ENCODE assay signal across 18 cellular contexts in genomic region chr2:45882707-45883106, GRCh38.
DNase-seq lines count a peak whose midpoint lies in the region; ATAC-seq and TF ChIP-seq lines count a peak whose summit lies in the region.
"Had no signal": no experiment of that assay in that cellular context is flagged by ENCODE, and none has a peak within 500 bp of the region (broad histone marks: within the 10 kb centered on the region; RNA-seq: fewer than 3 reads in every experiment).

No MANE protein-coding gene starts in this region.

- POLR2A ChIA-PET in GM10248 (lab: Yijun Ruan, JAX), result no interaction called here

- peak overlapping the region; percentile 61 to 88 (median 80) for H3K27ac ChIP-seq in sigmoid colon
- H3K27ac ChIP-seq: upper lobe of left lung had no signal

- TF ChIP-seq POLR2A in sigmoid colon (IDR thresholded peaks at IDR 0.05), result no peak

- DNase-seq in G401 (ENCODE audit: low spot score) (peak; percentile 78), adipocyte (ENCODE audit: low read depth) (no peak), left cardiac atrium (peak; percentile 62), sigmoid colon (peak; percentile 95), GM10248 (ENCODE audit: extremely low spot score) (no peak), HAP-1 (ENCODE audit: low spot score in 2 of 2) (no peak), NCI-H1694 (lab: John Stamatoyannopoulos, UW) (no peak)
- DNase-seq: activated CD8-positive, alpha-beta memory T cell treated with anti-CD3 and anti-CD28 coated beads, Interleukin-2, amount 50 U/mL, for 4 hours; activated naive CD4-positive, alpha-beta T cell treated with anti-CD3 and anti-CD28 coated beads, Interleukin-2, amount 10 ng/mL, durations not matched to agents 7 days and 5 days; central memory CD4-positive, alpha-beta T cell; DMS79 treated with DMSO at 0.1 percent for 48 hours; IMR-90; NCI-H1048; NCI-H510A; upper lobe of left lung had no signal

- H3K9me3 ChIP-seq in adipocyte (ENCODE audit: control insufficient read depth, low read length), result no peaks in the 10 kb centered on the region
- no peaks in the 10 kb centered on the region for H3K9me3 ChIP-seq in sigmoid colon
- no peaks in the 10 kb centered on the region for H3K9me3 ChIP-seq in HAP-1
- H3K9me3 ChIP-seq: upper lobe of left lung had no signal

- in situ Hi-C loops in G401 (cut with HindIII; ENCODE audit: low sequenced_read_pairs) (no loop called here), HAP-1 (cut with MboI; ENCODE audit: low sequenced_read_pairs) (no loop called here)

- peak; percentile 24 to 84 (median 70) for TF ChIP-seq EP300 in sigmoid colon (IDR thresholded peaks at IDR 0.05)

- H3K36me3 ChIP-seq in adipocyte (ENCODE audit: control insufficient read depth, insufficient read depth, low read length, severe bottlenecking) (no peaks in the 10 kb centered on the region), sigmoid colon (no peaks in the 10 kb centered on the region), HAP-1 (replicated peaks) (no peaks in the 10 kb centered on the region)
- H3K36me3 ChIP-seq: upper lobe of left lung had no signal

- CTCF ChIA-PET in GM10248 (lab: Yijun Ruan, JAX), result interaction anchor here (0.9 to 1.4 kb wide), 5 partner anchors 20 to 52 kb away, joined by 3 to 7 read pairs (median 3); no protein-coding TSS in a partner anchor

- intact Hi-C loops in left cardiac atrium (cut with DNase I) (no loop called here), sigmoid colon (cut with DNase I) (loop anchor here (5.0 kb wide), 1 partner anchor 115 kb away; no protein-coding TSS in a partner anchor)

- WGBS in sigmoid colon, 2 donors, result 79 to 87% methylated on average over 12 of the region's 12 CpGs

- H3K4me1 ChIP-seq in adipocyte (ENCODE audit: control insufficient read depth, insufficient read depth, low read length) (peaks cover 48% of the 10 kb centered on the region), sigmoid colon (peaks cover 0 to 84% (median 82%) of the 10 kb centered on the region in 4 donors), HAP-1 (no peaks in the 10 kb centered on the region)

- peak overlapping the region; percentile 40 for H3K4me3 ChIP-seq in adipocyte (ENCODE audit: low read length)
- no peak overlapping the region for H3K4me3 ChIP-seq in sigmoid colon
- H3K4me3 ChIP-seq in HAP-1, result no peak overlapping the region
- H3K4me3 ChIP-seq: lung, upper lobe of left lung had no signal

- H3K9ac ChIP-seq in adipocyte (ENCODE audit: low read length), result no peak overlapping the region

- TF ChIP-seq CTCF in sigmoid colon (IDR thresholded peaks at IDR 0.05) (no peak), GM10248 (IDR thresholded peaks at IDR 0.05; ENCODE audit: control extremely low read depth, extremely low read depth, low read depth, missing control alignments) (no peak)

- H3K27me3 ChIP-seq in adipocyte (replicated peaks; ENCODE audit: control insufficient read depth, insufficient read depth, low read length) (no peaks in the 10 kb centered on the region), sigmoid colon (no peaks in the 10 kb centered on the region), HAP-1 (ENCODE audit: low read depth) (no peaks in the 10 kb centered on the region)
- H3K27me3 ChIP-seq: upper lobe of left lung had no signal

- ATAC-seq in left cardiac atrium, result peak; percentile 54 to 81
- no peak for ATAC-seq in GM21526 (IDR thresholded peaks at IDR 0.05; ENCODE audit: low FRiP score, unreplicated experiment)
- ATAC-seq: Panc1 had no signal

Comparison
In these comparisons a context has a peak if more than half of its experiments do, and no peak if none do; other contexts are left out.
1. DNase-seq: peak in G401 (single experiment), left cardiac atrium (single experiment) and sigmoid colon (single experiment); none in adipocyte (single experiment), GM10248 (single experiment), HAP-1 (0 of 2) and NCI-H1694 (single experiment).